18 cellular contexts compared by ENCODE assay signal in the genomic region with DNA sequence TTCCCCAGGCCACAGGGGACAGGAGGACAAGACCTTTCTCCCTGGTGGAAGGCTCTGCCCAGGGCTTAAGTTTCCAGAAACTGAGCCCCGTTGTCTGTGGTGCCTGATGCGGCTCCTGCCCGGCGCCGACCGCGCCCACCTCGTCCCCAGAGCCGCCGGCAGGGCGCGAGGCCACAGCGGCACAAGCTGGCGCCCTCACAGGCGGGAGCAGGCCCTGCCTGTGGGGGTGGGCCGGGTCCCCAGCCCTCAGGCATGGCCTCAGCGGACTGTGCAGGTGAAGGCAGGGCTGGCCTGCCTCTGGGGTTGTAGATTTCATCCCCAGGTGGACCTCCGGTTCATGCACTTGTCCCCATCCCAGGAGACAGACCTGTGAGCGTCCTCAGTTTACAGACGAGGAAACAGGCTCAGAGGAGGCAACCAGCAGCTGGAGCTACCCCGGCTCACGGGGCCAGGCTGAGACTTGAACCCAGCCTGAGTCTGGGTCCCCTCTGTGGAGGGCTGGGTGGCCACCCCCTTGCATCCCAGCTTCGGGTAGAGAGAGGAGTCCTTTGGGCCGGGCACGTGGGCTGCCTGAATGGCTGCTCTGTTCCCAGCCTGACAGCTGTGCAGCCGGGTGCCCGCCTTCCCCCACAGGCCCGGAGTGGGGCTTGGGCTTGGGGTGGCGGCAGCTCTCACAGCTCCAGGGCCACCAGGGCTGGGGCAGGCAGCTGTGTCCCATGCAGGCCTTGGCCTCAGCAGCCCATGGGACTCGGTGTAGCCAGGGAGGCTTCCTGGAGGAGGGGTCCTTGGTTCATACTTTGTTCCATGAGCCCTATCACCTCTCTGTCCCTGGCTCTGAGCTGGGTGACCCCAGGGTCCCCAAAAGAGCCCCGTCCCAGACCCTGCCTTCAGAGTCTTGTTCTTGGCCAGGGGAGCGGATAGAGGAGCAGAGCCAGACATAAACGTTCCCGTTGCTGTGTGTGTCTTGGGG. TPM values are rescaled to one million over a fixed set of nuclear protein-coding genes. Genes with fewer than 3 reads are reported as not detected.
A peak's percentile ranks its signal among the peaks of the same experiment; 100 is the strongest.
DNase-seq lines count a peak whose midpoint lies in the region; ATAC-seq and TF ChIP-seq lines count a peak whose summit lies in the region.
"Had no signal": no experiment of that assay in that cellular context is flagged by ENCODE, and none has a peak within 500 bp of the region (broad histone marks: within the 10 kb centered on the region; RNA-seq: fewer than 3 reads in every experiment).

No MANE protein-coding gene starts in this region.

- no peak for DNase-seq in GM10248 (ENCODE audit: extremely low spot score)
- peak in 55 of 56 donors; percentile 27 to 94 (median 80) for DNase-seq in amygdala (lab: John Stamatoyannopoulos, UW)
- DNase-seq in hippocampal formation (lab: John Stamatoyannopoulos, UW), result peak; percentile 84 to 85
- peak; percentile 72 for DNase-seq in occipital lobe (lab: John Stamatoyannopoulos, UW)
- no peak for DNase-seq in stimulated activated CD4-positive, alpha-beta T cell treated with anti-CD3 and anti-CD28 coated beads, Interleukin-4, amount 100 ng/mL, for 4 hours
- no peak for DNase-seq in KBM-7
- DNase-seq in HT-29 (ENCODE audit: low spot score), result no peak
- DNase-seq: activated CD4-positive, alpha-beta T cell treated with anti-CD3 and anti-CD28 coated beads, Interleukin-2, amount 50 U/mL, for 1 hour; activated naive CD4-positive, alpha-beta T cell treated with Interleukin-2 at 50 U/mL for 16 hours; Caco-2; cortex of kidney; NCI-H1092 treated with DMSO at 0.1 percent for 48 hours; NCI-H524 treated with DMSO at 0.1 percent for 48 hours; SHP77; stimulated activated naive B cell treated with anti-CD40 and anti-IgM and Interleukin-4, amounts not matched to agents 10 μg/mL and 1 μg/mL and 100 μg/mL, for 72 hours; trophoblast cell had no signal

- CTCF ChIA-PET in GM10248 (lab: Yijun Ruan, JAX), result interaction anchor here (1.4 kb wide), 1 partner anchor 27 kb away, joined by 4 read pairs; a partner anchor contains a TSS

- peak; percentile 0 for TF ChIP-seq CTCF in GM10248 (IDR thresholded peaks at IDR 0.05; ENCODE audit: control extremely low read depth, extremely low read depth, low read depth, missing control alignments)

- POLR2A ChIA-PET in GM10248 (lab: Yijun Ruan, JAX), result no interaction called here

- ATAC-seq in HG02973 (IDR thresholded peaks at IDR 0.05; ENCODE audit: unreplicated experiment), result no peak
- ATAC-seq: right cardiac atrium; stimulated activated naive B cell treated with anti-CD40 and anti-IgM and Interleukin-4, amounts not matched to agents 10 μg/mL and 1 μg/mL and 100 μg/mL, for 72 hours had no signal

- in situ Hi-C loops in KBM-7 (cut with MboI; ENCODE audit: low pct_unique_long_range_greater_than_20kb, low sequenced_read_pairs), result no loop called here

RNA-seq across cellular contexts. Expression of a gene that starts 26.8 kb away (rescaled TPM):
- 22.5 TPM for total RNA-seq in occipital lobe
- total RNA-seq in HT-29 (2014; rRNA removed; shearing (Covaris generic)), result 40.6 and 40.8 TPM in 2 replicates

RNA-seq across cellular contexts. Expression of a gene that starts 32.4 kb away (rescaled TPM):
- 2.0 TPM for total RNA-seq in occipital lobe
- total RNA-seq in HT-29 (2014; rRNA removed; shearing (Covaris generic)), result 67.4 and 72.7 TPM in 2 replicates

RNA-seq across cellular contexts. Expression of a gene that starts 49.1 kb away (rescaled TPM):
- total RNA-seq in occipital lobe, result 2,019 TPM
- total RNA-seq in HT-29 (2014; rRNA removed; shearing (Covaris generic)), result 2,153 and 2,165 TPM in 2 replicates

Comparison
In these comparisons a context has a peak if more than half of its experiments do, and no peak if none do; other contexts are left out.
1. DNase-seq: peak in amygdala (55 of 56), hippocampal formation (2 of 2) and occipital lobe (single experiment); none in GM10248 (single experiment), stimulated activated CD4-positive, alpha-beta T cell treated with anti-CD3 and anti-CD28 coated beads, Interleukin-4, amount 100 ng/mL, for 4 hours (0 of 2), KBM-7 (single experiment) and HT-29 (single experiment).
2. RNA of a gene that starts 32.4 kb away (total RNA-seq): 67.4 to 72.7 TPM in HT-29; 2.0 TPM in occipital lobe (single experiment); every median in the first group is over 10 times any median in the second.